ENCODE assay signal across 38 cellular contexts in genomic region chr5:113405530-113405929, GRCh38. TPM values are rescaled to one million over a fixed set of nuclear protein-coding genes. Genes with fewer than 3 reads are reported as not detected.
"Had no signal": no experiment of that assay in that cellular context is flagged by ENCODE, and none has a peak within 500 bp of the region (broad histone marks: within the 10 kb centered on the region; RNA-seq: fewer than 3 reads in every experiment).

No MANE protein-coding gene starts in this region.

- ATAC-seq: activated naive CD4-positive, alpha-beta T cell treated with anti-CD3 and anti-CD28 coated beads, Interleukin-2, amount 50 U/mL, for 72 hours; activated naive CD8-positive, alpha-beta T cell treated with anti-CD3 and anti-CD28 coated beads, Interleukin-2, amount 50 U/mL, for 24 hours; activated T-cell treated with anti-CD3 and anti-CD28 coated beads, Interleukin-2, amount 50 U/mL, for 4 hours; activated T-cell treated with anti-CD3 and anti-CD28 coated beads, Interleukin-2, amount 50 U/mL, for 72 hours; activated T-helper 17 cell treated with anti-CD3 and anti-CD28 coated beads, Interleukin-2, amount 50 U/mL, for 72 hours; body of pancreas had no signal

- H3K4me1 ChIP-seq: adrenal gland, ascending aorta, body of pancreas, breast epithelium had no signal

- H3K9me3 Mint-ChIP-seq: activated naive CD4-positive, alpha-beta T cell treated with anti-CD3 and anti-CD28 coated beads for 36 hours; activated naive CD4-positive, alpha-beta T cell treated with anti-CD3 and anti-CD28 coated beads, Interleukin-2, amount 10 ng/mL, durations not matched to agents 7 days and 5 days; activated naive CD4-positive, alpha-beta T cell treated with anti-CD3 and anti-CD28 coated beads, Interleukin-2, amount 50 U/mL, for 24 hours; activated naive CD4-positive, alpha-beta T cell treated with anti-CD3 and anti-CD28 coated beads, Interleukin-2, amount 50 U/mL, for 72 hours; activated naive CD8-positive, alpha-beta T cell treated with anti-CD3 and anti-CD28 coated beads, Interleukin-2, amount 10 ng/mL, durations not matched to agents 7 days and 5 days; activated naive CD8-positive, alpha-beta T cell treated with anti-CD3 and anti-CD28 coated beads, Interleukin-2, amount 50 U/mL, for 24 hours; activated T-cell treated with anti-CD3 and anti-CD28 coated beads, Interleukin-2, amount 50 U/mL, for 24 hours; activated T-cell treated with anti-CD3 and anti-CD28 coated beads, Interleukin-2, amount 50 U/mL, for 4 hours; activated T-cell treated with anti-CD3 and anti-CD28 coated beads, Interleukin-2, amount 50 U/mL, for 72 hours; activated T-helper 1 cell treated with anti-CD3 and anti-CD28 coated beads, Interleukin-12 subunit alpha, Interleukin-12 subunit beta, Interleukin-2, Interleukin-4 antibody, amounts not matched to agents 30 ng/mL and 10 ng/mL and 1 ng/mL, durations not matched to agents 14 hours and 24 hours and 36 hours; activated T-helper 17 cell treated with anti-CD3 and anti-CD28 coated beads, Interleukin-2, amount 50 U/mL, for 72 hours; activated T-helper 2 cell treated with anti-CD3 and anti-CD28 coated beads, Interferon-gamma antibody, Interleukin-2, Interleukin-4, amounts not matched to agents 10 μg/mL and 5 μg/mL and 100 μg/mL, durations not matched to agents 14 hours and 24 hours and 36 hours; central memory CD8-positive, alpha-beta T cell had no signal

- H3K4me1 Mint-ChIP-seq: activated naive CD4-positive, alpha-beta T cell treated with anti-CD3 and anti-CD28 coated beads, Interleukin-2, amount 10 ng/mL, durations not matched to agents 7 days and 5 days; activated naive CD4-positive, alpha-beta T cell treated with anti-CD3 and anti-CD28 coated beads, Interleukin-2, amount 50 U/mL, for 24 hours; activated naive CD8-positive, alpha-beta T cell treated with anti-CD3 and anti-CD28 coated beads for 36 hours; activated naive CD8-positive, alpha-beta T cell treated with anti-CD3 and anti-CD28 coated beads, Interleukin-2, amount 10 ng/mL, durations not matched to agents 7 days and 5 days; activated naive CD8-positive, alpha-beta T cell treated with anti-CD3 and anti-CD28 coated beads, Interleukin-2, amount 50 U/mL, for 24 hours; activated T-helper 17 cell treated with anti-CD3 and anti-CD28 coated beads, Interleukin-2, amount 50 U/mL, for 72 hours; central memory CD8-positive, alpha-beta T cell had no signal

- H3K4me3 ChIP-seq: adrenal gland, ascending aorta, body of pancreas, breast epithelium, cardiac muscle cell had no signal

- H3K27ac ChIP-seq: adrenal gland, ascending aorta, body of pancreas, brain microvascular endothelial cell, breast epithelium, cardiac muscle cell had no signal

- H3K4me3 Mint-ChIP-seq: activated naive CD4-positive, alpha-beta T cell treated with anti-CD3 and anti-CD28 coated beads for 36 hours; activated naive CD4-positive, alpha-beta T cell treated with anti-CD3 and anti-CD28 coated beads, Interleukin-2, amount 10 ng/mL, durations not matched to agents 7 days and 5 days; activated naive CD4-positive, alpha-beta T cell treated with anti-CD3 and anti-CD28 coated beads, Interleukin-2, amount 50 U/mL, for 24 hours; activated naive CD8-positive, alpha-beta T cell; activated naive CD8-positive, alpha-beta T cell treated with anti-CD3 and anti-CD28 coated beads for 36 hours; activated naive CD8-positive, alpha-beta T cell treated with anti-CD3 and anti-CD28 coated beads, Interleukin-2, amount 10 ng/mL, durations not matched to agents 7 days and 5 days; activated naive CD8-positive, alpha-beta T cell treated with anti-CD3 and anti-CD28 coated beads, Interleukin-2, amount 50 U/mL, for 24 hours; activated T-cell treated with anti-CD3 and anti-CD28 coated beads, Interleukin-2, amount 50 U/mL, for 24 hours; activated T-cell treated with anti-CD3 and anti-CD28 coated beads, Interleukin-2, amount 50 U/mL, for 4 hours; activated T-cell treated with anti-CD3 and anti-CD28 coated beads, Interleukin-2, amount 50 U/mL, for 72 hours; activated T-helper 1 cell treated with anti-CD3 and anti-CD28 coated beads, Interleukin-12 subunit alpha, Interleukin-12 subunit beta, Interleukin-2, Interleukin-4 antibody, amounts not matched to agents 30 ng/mL and 10 ng/mL and 1 ng/mL, durations not matched to agents 14 hours and 24 hours and 36 hours; activated T-helper 17 cell treated with anti-CD3 and anti-CD28 coated beads, Interleukin-2, amount 50 U/mL, for 72 hours; brain; central memory CD8-positive, alpha-beta T cell had no signal

- H3K36me3 Mint-ChIP-seq: activated naive CD4-positive, alpha-beta T cell treated with anti-CD3 and anti-CD28 coated beads, Interleukin-2, amount 10 ng/mL, durations not matched to agents 7 days and 5 days; activated naive CD4-positive, alpha-beta T cell treated with anti-CD3 and anti-CD28 coated beads, Interleukin-2, amount 50 U/mL, for 24 hours; activated naive CD4-positive, alpha-beta T cell treated with anti-CD3 and anti-CD28 coated beads, Interleukin-2, amount 50 U/mL, for 72 hours; activated naive CD8-positive, alpha-beta T cell; activated naive CD8-positive, alpha-beta T cell treated with anti-CD3 and anti-CD28 coated beads for 36 hours; activated naive CD8-positive, alpha-beta T cell treated with anti-CD3 and anti-CD28 coated beads, Interleukin-2, amount 10 ng/mL, durations not matched to agents 7 days and 5 days; brain had no signal

- H3K27me3 Mint-ChIP-seq: activated T-cell treated with anti-CD3 and anti-CD28 coated beads, Interleukin-2, amount 50 U/mL, for 24 hours; activated T-helper 17 cell treated with anti-CD3 and anti-CD28 coated beads, Interleukin-2, amount 50 U/mL, for 72 hours; central memory CD8-positive, alpha-beta T cell had no signal

- H3K27ac Mint-ChIP-seq: activated naive CD4-positive, alpha-beta T cell treated with anti-CD3 and anti-CD28 coated beads for 36 hours; activated naive CD4-positive, alpha-beta T cell treated with anti-CD3 and anti-CD28 coated beads, Interleukin-2, amount 10 ng/mL, durations not matched to agents 7 days and 5 days; activated naive CD4-positive, alpha-beta T cell treated with anti-CD3 and anti-CD28 coated beads, Interleukin-2, amount 50 U/mL, for 24 hours; activated naive CD4-positive, alpha-beta T cell treated with anti-CD3 and anti-CD28 coated beads, Interleukin-2, amount 50 U/mL, for 72 hours; activated naive CD8-positive, alpha-beta T cell; activated naive CD8-positive, alpha-beta T cell treated with anti-CD3 and anti-CD28 coated beads for 36 hours; activated naive CD8-positive, alpha-beta T cell treated with anti-CD3 and anti-CD28 coated beads, Interleukin-2, amount 10 ng/mL, durations not matched to agents 7 days and 5 days; activated naive CD8-positive, alpha-beta T cell treated with anti-CD3 and anti-CD28 coated beads, Interleukin-2, amount 50 U/mL, for 24 hours; activated T-cell treated with anti-CD3 and anti-CD28 coated beads, Interleukin-2, amount 50 U/mL, for 24 hours; activated T-cell treated with anti-CD3 and anti-CD28 coated beads, Interleukin-2, amount 50 U/mL, for 72 hours; activated T-helper 1 cell treated with anti-CD3 and anti-CD28 coated beads, Interleukin-12 subunit alpha, Interleukin-12 subunit beta, Interleukin-2, Interleukin-4 antibody, amounts not matched to agents 30 ng/mL and 10 ng/mL and 1 ng/mL, durations not matched to agents 14 hours and 24 hours and 36 hours; activated T-helper 17 cell treated with anti-CD3 and anti-CD28 coated beads, Interleukin-2, amount 50 U/mL, for 72 hours; activated T-helper 2 cell treated with anti-CD3 and anti-CD28 coated beads, Interferon-gamma antibody, Interleukin-2, Interleukin-4, amounts not matched to agents 10 μg/mL and 5 μg/mL and 100 μg/mL, durations not matched to agents 14 hours and 24 hours and 36 hours; brain had no signal

- H3K36me3 ChIP-seq: adrenal gland, ascending aorta, brain microvascular endothelial cell, breast epithelium, cardiac muscle cell had no signal

- H3K27me3 ChIP-seq: adrenal gland, ascending aorta, body of pancreas, brain microvascular endothelial cell, breast epithelium, cardiac muscle cell had no signal

- DNase-seq: activated effector memory CD4-positive, alpha-beta T cell treated with anti-CD3 and anti-CD28 coated beads, Interleukin-2, amount 50 U/mL, for 16 hours; activated effector memory CD4-positive, alpha-beta T cell treated with Interleukin-2 at 50 U/mL for 16 hours; activated gamma-delta T cell; activated gamma-delta T cell treated with Interleukin-2 at 50 U/mL for 16 hours; activated naive CD4-positive, alpha-beta T cell; activated naive CD4-positive, alpha-beta T cell treated with anti-CD3 and anti-CD28 coated beads for 36 hours; activated naive CD4-positive, alpha-beta T cell treated with anti-CD3 and anti-CD28 coated beads, Interleukin-2, amount 10 ng/mL, durations not matched to agents 7 days and 5 days; activated naive CD4-positive, alpha-beta T cell treated with anti-CD3 and anti-CD28 coated beads, Interleukin-2, amount 50 U/mL, for 16 hours; activated naive CD4-positive, alpha-beta T cell treated with Interleukin-2 at 50 U/mL for 16 hours; activated naive CD8-positive, alpha-beta T cell treated with anti-CD3 and anti-CD28 coated beads for 36 hours; activated naive CD8-positive, alpha-beta T cell treated with anti-CD3 and anti-CD28 coated beads, Interleukin-2, amount 10 ng/mL, durations not matched to agents 7 days and 5 days; activated naive CD8-positive, alpha-beta T cell treated with anti-CD3 and anti-CD28 coated beads, Interleukin-2, amount 50 U/mL, for 24 hours; activated T-cell treated with anti-CD3 and anti-CD28 coated beads, Interleukin-2, amount 50 U/mL, for 24 hours; activated T-cell treated with anti-CD3 and anti-CD28 coated beads, Interleukin-2, amount 50 U/mL, for 4 hours; activated T-cell treated with anti-CD3 and anti-CD28 coated beads, Interleukin-2, amount 50 U/mL, for 48 hours; activated T-cell treated with anti-CD3 and anti-CD28 coated beads, Interleukin-2, amount 50 U/mL, for 72 hours; adrenal gland; amniotic stem cell; amygdala; anterior cingulate cortex; aorta; body of pancreas; brain microvascular endothelial cell; caudate nucleus; central memory CD4-positive, alpha-beta T cell; cerebellar nuclear complex had no signal

RNA-seq across cellular contexts. Expression of gene TSSK1B, which starts 29.3 kb away (rescaled TPM):
- total RNA-seq: activated naive CD4-positive, alpha-beta T cell treated with anti-CD3 and anti-CD28 coated beads for 36 hours; activated naive CD4-positive, alpha-beta T cell treated with anti-CD3 and anti-CD28 coated beads, Interleukin-2, amount 50 U/mL, for 72 hours; activated naive CD8-positive, alpha-beta T cell treated with anti-CD3 and anti-CD28 coated beads for 36 hours; activated naive CD8-positive, alpha-beta T cell treated with anti-CD3 and anti-CD28 coated beads, Interleukin-2, amount 10 ng/mL, durations not matched to agents 7 days and 5 days; activated T-cell treated with anti-CD3 and anti-CD28 coated beads, Interleukin-2, amount 50 U/mL, for 4 hours; activated T-cell treated with anti-CD3 and anti-CD28 coated beads, Interleukin-2, amount 50 U/mL, for 72 hours; activated T-helper 1 cell treated with anti-CD3 and anti-CD28 coated beads, Interleukin-12 subunit alpha, Interleukin-12 subunit beta, Interleukin-2, Interleukin-4 antibody, amounts not matched to agents 30 ng/mL and 10 ng/mL and 1 ng/mL, durations not matched to agents 14 hours and 24 hours and 36 hours; activated T-helper 17 cell treated with anti-CD3 and anti-CD28 coated beads, Interleukin-2, amount 50 U/mL, for 72 hours; activated T-helper 2 cell treated with anti-CD3 and anti-CD28 coated beads, Interferon-gamma antibody, Interleukin-2, Interleukin-4, amounts not matched to agents 10 μg/mL and 5 μg/mL and 100 μg/mL, durations not matched to agents 14 hours and 24 hours and 36 hours; adrenal gland; ascending aorta; body of pancreas had no signal
- polyA plus RNA-seq: adipose tissue, adrenal gland, aorta had no signal
